In genomic region chr7:152675761-152676636, GRCh38 we compare ENCODE assay signal across 8 cellular contexts. TPM values are rescaled to one million over a fixed set of nuclear protein-coding genes. Genes with fewer than 3 reads are reported as not detected.
DNase-seq lines count a peak whose midpoint lies in the region; ATAC-seq lines count a peak whose summit lies in the region.

Gene XRCC2, minus strand, starts transcription at chr7:152676141. Its CDS starts 62 bp downstream, at chr7:152676079.

- peak within 1 kb of the TSS; percentile 16 for H3K9ac ChIP-seq in endocrine pancreas (ENCODE audit: control insufficient read depth, insufficient read depth, low read length)

- peak within 1 kb of the TSS; percentile 32 for H3K4me3 ChIP-seq in endocrine pancreas (ENCODE audit: control insufficient read depth, insufficient read depth, low read length)

- DNase-seq in Caki2 (ENCODE audit: low read depth) (peak; percentile 86), HUDEP-2 (lab: John Stamatoyannopoulos, UW; ENCODE audit: unreplicated experiment in 76 of 76) (peak in 75 of 76 experiments; percentile 13 to 94 (median 86)), NOMO-1 treated with dmso at 0.1 percent for 144 hours (lab: John Stamatoyannopoulos, UW; ENCODE audit: unreplicated experiment) (peak; percentile 33), mesenteric fat pad (ENCODE audit: low spot score) (peak; percentile 99)
- DNase-seq in activated CD8-positive, alpha-beta memory T cell treated with anti-CD3 and anti-CD28 coated beads for 48 hours (ENCODE audit: low read depth in 2 of 3, low spot score in 2 of 3) = peak; percentile 96 to 98 (median 98)
- peak; percentile 89 for DNase-seq in stimulated activated CD8-positive, alpha-beta memory T cell treated with anti-CD3 and anti-CD28 coated beads, Interleukin-15, amount 100 ng/mL, for 1 hour (ENCODE audit: low read depth)

- no peaks in the 10 kb centered on the region for H3K27me3 ChIP-seq in endocrine pancreas (ENCODE audit: control insufficient read depth, insufficient read depth, low read length)

- H3K36me3 ChIP-seq in endocrine pancreas (ENCODE audit: control insufficient read depth, insufficient read depth, low read length) = no peaks in the 10 kb centered on the region

- in situ Hi-C loops in Caki2 (cut with HindIII; ENCODE audit: low pct_unique_long_range_greater_than_20kb, low sequenced_read_pairs) = no loop called here

- H3K9me3 ChIP-seq in endocrine pancreas (ENCODE audit: control insufficient read depth, low read length) = no peaks in the 10 kb centered on the region

- ATAC-seq in GM21390 (IDR thresholded peaks at IDR 0.05; ENCODE audit: unreplicated experiment) = peak; percentile 91

- no peaks in the 10 kb centered on the region for H3K4me1 ChIP-seq in endocrine pancreas (ENCODE audit: control insufficient read depth, insufficient read depth, low read length)

RNA-seq across cellular contexts. Expression of gene XRCC2, which starts in this region (rescaled TPM):
- 0.98 and 2.6 TPM in 2 replicates for total RNA-seq in Caki2 (2014; rRNA removed; shearing (Covaris generic); ENCODE audit: low replicate concordance)
- 0.29 TPM for total RNA-seq in mesenteric fat pad

Comparison
In these comparisons a context has a peak if more than half of its experiments do, and no peak if none do; other contexts are left out.
1. Peak in every context shown above with its lines: DNase-seq, ATAC-seq and H3K4me3 ChIP-seq.
2. Peak in DNase-seq in mesenteric fat pad; RNA of the gene not detected or under 1 TPM.
3. DNase-seq: peak in every context shown above with its lines; median percentile 99 in mesenteric fat pad; 98 in activated CD8-positive, alpha-beta memory T cell treated with anti-CD3 and anti-CD28 coated beads for 48 hours; 89 in stimulated activated CD8-positive, alpha-beta memory T cell treated with anti-CD3 and anti-CD28 coated beads, Interleukin-15, amount 100 ng/mL, for 1 hour; 86 in Caki2; 86 in HUDEP-2; 33 in NOMO-1 treated with dmso at 0.1 percent for 144 hours.